Comparison of ENCODE assay signal across 26 cellular contexts in genomic region chr5:154002511-154003020, GRCh38. TPM values are rescaled to one million over a fixed set of nuclear protein-coding genes. Genes with fewer than 3 reads are reported as not detected.
A peak's percentile ranks its signal among the peaks of the same experiment; 100 is the strongest.
DNase-seq lines count a peak whose midpoint lies in the region; ATAC-seq and TF ChIP-seq lines count a peak whose summit lies in the region.
"Had no signal": no experiment of that assay in that cellular context is flagged by ENCODE, and none has a peak within 500 bp of the region (broad histone marks: within the 10 kb centered on the region; RNA-seq: fewer than 3 reads in every experiment).

No MANE protein-coding gene starts in this region.

- H3K4me3 ChIP-seq in colonic mucosa (no peak overlapping the region), muscle layer of colon (ENCODE audit: low read depth in 1 of 2, low read length in 2 of 2) (no peak overlapping the region), stomach smooth muscle (ENCODE audit: low read length in 2 of 2) (no peak overlapping the region)
- H3K4me3 ChIP-seq: HAP-1, mucosa of descending colon, neural progenitor cell, SJSA1 had no signal

- H3K27me3 ChIP-seq in colonic mucosa (no peaks in the 10 kb centered on the region), muscle layer of colon (ENCODE audit: control insufficient read depth in 1 of 2, insufficient read depth in 2 of 2, low read length in 2 of 2) (no peaks in the 10 kb centered on the region), stomach smooth muscle (ENCODE audit: control insufficient read depth in 1 of 2, insufficient read depth in 2 of 2, low read length in 2 of 2) (no peaks in the 10 kb centered on the region)
- H3K27me3 ChIP-seq: neural progenitor cell, SJSA1 had no signal

- intact Hi-C loops in colonic mucosa (cut with DNase I) = no loop called here

- H3K36me3 ChIP-seq in colonic mucosa (no peaks in the 10 kb centered on the region), muscle layer of colon (ENCODE audit: insufficient read depth, low read length) (peaks cover 3% of the 10 kb centered on the region), stomach smooth muscle (ENCODE audit: control insufficient read depth in 2 of 2, insufficient read depth in 2 of 2, low read length in 2 of 2) (peaks cover 0 to 8% of the 10 kb centered on the region in 2 donors)
- H3K36me3 ChIP-seq: HAP-1, neural progenitor cell had no signal

- DNase-seq in colonic mucosa (no peak), glomerular endothelial cell (ENCODE audit: extremely low read depth, low read depth, low spot score) (peak; percentile 29), NCI-H2029 (lab: John Stamatoyannopoulos, UW) (no peak), NCI-H2227 (lab: John Stamatoyannopoulos, UW; ENCODE audit: unreplicated experiment) (no peak), activated T-cell treated with anti-CD3 and anti-CD28 coated beads for 4 hours (no peak)
- DNase-seq: activated CD4-positive, alpha-beta T cell treated with anti-CD3 and anti-CD28 coated beads for 4 hours; activated naive CD4-positive, alpha-beta T cell treated with anti-CD3 and anti-CD28 coated beads for 36 hours; activated T-cell treated with anti-CD3 and anti-CD28 coated beads, Interleukin-2, amount 50 U/mL, for 48 hours; C1 segment of cervical spinal cord; effector CD8-positive, alpha-beta T cell; glutamatergic neuron; KBM-7; MM.1S; NCI-H1436 treated with DMSO at 0.1 percent for 48 hours; NCI-H524; NK-92 treated with Interleukin-12 subunit alpha and Interleukin-12 subunit beta, amount 100 ng/mL, for 24 hours; stimulated activated naive CD8-positive, alpha-beta T cell treated with anti-CD3 and anti-CD28 coated beads, Interleukin-15, amount 100 ng/mL, for 72 hours; T-helper 17 cell had no signal

- no peaks in the 10 kb centered on the region for H3K9me3 ChIP-seq in colonic mucosa
- no peaks in the 10 kb centered on the region for H3K9me3 ChIP-seq in muscle layer of colon (ENCODE audit: low read length)
- no peaks in the 10 kb centered on the region for H3K9me3 ChIP-seq in stomach smooth muscle (ENCODE audit: control insufficient read depth in 2 of 2, low read length in 2 of 2)
- H3K9me3 ChIP-seq: HAP-1, mucosa of descending colon, SJSA1 had no signal

- H3K4me1 ChIP-seq in colonic mucosa (no peaks in the 10 kb centered on the region), muscle layer of colon (ENCODE audit: insufficient read depth, low read length) (no peaks in the 10 kb centered on the region), stomach smooth muscle (ENCODE audit: control insufficient read depth, insufficient read depth, low read length) (no peaks in the 10 kb centered on the region)
- H3K4me1 ChIP-seq: HAP-1, neural progenitor cell, SJSA1 had no signal

- ATAC-seq in HG03354 (IDR thresholded peaks at IDR 0.05; ENCODE audit: poor library complexity, severe bottlenecking, unreplicated experiment) = no peak
- ATAC-seq: Panc1; stimulated activated naive CD8-positive, alpha-beta T cell treated with anti-CD3 and anti-CD28 coated beads, Interleukin-15, amount 100 ng/mL, for 72 hours; T-helper 17 cell had no signal

- H3K27ac ChIP-seq in colonic mucosa = peak overlapping the region; percentile 32
- peak overlapping the region; percentile 42 for H3K27ac ChIP-seq in muscle layer of colon (ENCODE audit: low read depth, low read length)
- H3K27ac ChIP-seq in stomach smooth muscle (ENCODE audit: low read length) = peak overlapping the region; percentile 53
- H3K27ac ChIP-seq: neural progenitor cell, SJSA1 had no signal

- no peak for TF ChIP-seq CTCF in colonic mucosa (IDR thresholded peaks at IDR 0.05)

- H3K9ac ChIP-seq in colonic mucosa (ENCODE audit: low read depth in 2 of 2, low read length in 2 of 2) = no peak overlapping the region
- no peak overlapping the region for H3K9ac ChIP-seq in muscle layer of colon (ENCODE audit: low read length)
- H3K9ac ChIP-seq in stomach smooth muscle (ENCODE audit: low read length in 2 of 2) = no peak overlapping the region
- H3K9ac ChIP-seq: neural progenitor cell had no signal

RNA-seq across cellular contexts. Expression of gene FAM114A2, which starts 36.1 kb away (rescaled TPM):
- 10 to 100 TPM; 15.8 to 16.0 TPM for total RNA-seq in colonic mucosa
- total RNA-seq in glomerular endothelial cell = 16.8 and 18.5 TPM in 2 replicates

RNA-seq across cellular contexts. Expression of gene MFAP3, which starts 36.2 kb away (rescaled TPM):
- 10 to 100 TPM; 20.0 to 32.4 TPM for total RNA-seq in colonic mucosa
- 52.7 and 72.8 TPM in 2 replicates for total RNA-seq in glomerular endothelial cell
